Comparison of ENCODE assay signal across 19 cellular contexts in the genomic region with DNA sequence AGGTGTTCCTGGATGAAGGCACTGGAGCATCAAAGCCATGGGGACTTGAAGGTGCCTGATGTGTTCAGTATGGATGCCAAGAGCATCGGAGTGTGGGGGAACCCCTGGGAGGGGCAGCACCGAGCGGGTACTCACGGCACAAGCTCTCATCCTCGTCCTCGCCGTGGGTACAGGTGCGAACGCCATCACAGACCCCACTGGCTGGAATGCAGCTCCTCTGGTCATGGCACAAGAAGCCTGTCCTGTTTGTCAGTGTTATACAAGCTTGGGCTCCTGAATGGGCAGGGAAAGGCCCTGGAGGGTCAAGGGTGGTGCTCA. TPM values are rescaled to one million over a fixed set of nuclear protein-coding genes. Genes with fewer than 3 reads are reported as not detected.
DNase-seq lines count a peak whose midpoint lies in the region; ATAC-seq lines count a peak whose summit lies in the region.
"Had no signal": no experiment of that assay in that cellular context is flagged by ENCODE, and none has a peak within 500 bp of the region (broad histone marks: within the 10 kb centered on the region; RNA-seq: fewer than 3 reads in every experiment).

No MANE protein-coding gene starts in this region.

- no peak overlapping the region for H4K91ac ChIP-seq in neuronal stem cell (ENCODE audit: low read depth, low read length, poor library complexity)

- H3K4ac ChIP-seq in neuronal stem cell (ENCODE audit: low read length): no peak overlapping the region

- peak overlapping the region; percentile 50 for H3K14ac ChIP-seq in neuronal stem cell (ENCODE audit: low read length)

- H3K27me3 ChIP-seq in neuronal stem cell (ENCODE audit: control insufficient read depth in 3 of 3, insufficient read depth in 3 of 3, low read depth in 1 of 3, low read length in 3 of 3) (peaks cover 0 to 34% (median 0%) of the 10 kb centered on the region in 3 experiments), aorta (ENCODE audit: control insufficient read depth in 1 of 2, insufficient read depth in 2 of 2, low read length in 1 of 2) (no peaks in the 10 kb centered on the region)

- H2BK5ac ChIP-seq in neuronal stem cell (ENCODE audit: low read length): no peak overlapping the region

- H3K9ac ChIP-seq in neuronal stem cell (ENCODE audit: low read depth, low read length, poor library complexity): no peak overlapping the region

- H4K8ac ChIP-seq in neuronal stem cell (ENCODE audit: low read depth, low read length): no peak overlapping the region

- H3K27ac ChIP-seq in neuronal stem cell (replicated peaks; ENCODE audit: low read length) (no peak overlapping the region), aorta (ENCODE audit: low read depth in 1 of 2, low read length in 2 of 2) (no peak overlapping the region)
- H3K27ac ChIP-seq: 22Rv1, A549, C4-2B had no signal

- ATAC-seq in HG03378 (IDR thresholded peaks at IDR 0.05; ENCODE audit: unreplicated experiment) (no peak), aorta (ENCODE audit: low FRiP score) (no peak)
- ATAC-seq: A549, GM23338 had no signal

- H3K4me1 ChIP-seq in neuronal stem cell (ENCODE audit: control insufficient read depth in 2 of 2, insufficient read depth in 1 of 2, low read depth in 1 of 2, low read length in 2 of 2) (peaks cover 0 to 1% of the 10 kb centered on the region in 2 donors), aorta (ENCODE audit: control insufficient read depth in 1 of 2, insufficient read depth in 2 of 2, low read length in 2 of 2) (no peaks in the 10 kb centered on the region)

- H3K4me3 Mint-ChIP-seq in activated naive CD4-positive, alpha-beta T cell treated with anti-CD3 and anti-CD28 coated beads for 36 hours: no peak overlapping the region
- H3K4me3 Mint-ChIP-seq in activated naive CD4-positive, alpha-beta T cell treated with anti-CD3 and anti-CD28 coated beads, Interleukin-2, amount 10 ng/mL, durations not matched to agents 7 days and 5 days: no peak overlapping the region
- H3K4me3 Mint-ChIP-seq: CD4-positive, alpha-beta T cell; GM23338; IgD-negative memory B cell had no signal

- H2BK120ac ChIP-seq in neuronal stem cell (ENCODE audit: low read depth, low read length): no peak overlapping the region

- H3K18ac ChIP-seq in neuronal stem cell (ENCODE audit: low read length): no peak overlapping the region

- peak overlapping the region; percentile 57 for H2AK5ac ChIP-seq in neuronal stem cell (ENCODE audit: low read depth, low read length)

- no peaks in the 10 kb centered on the region for H3K4me1 Mint-ChIP-seq in activated naive CD4-positive, alpha-beta T cell treated with anti-CD3 and anti-CD28 coated beads for 36 hours (ENCODE audit: low read depth)
- no peaks in the 10 kb centered on the region for H3K4me1 Mint-ChIP-seq in activated naive CD4-positive, alpha-beta T cell treated with anti-CD3 and anti-CD28 coated beads, Interleukin-2, amount 10 ng/mL, durations not matched to agents 7 days and 5 days
- H3K4me1 Mint-ChIP-seq: IgD-negative memory B cell had no signal

- no peak for DNase-seq in activated naive CD4-positive, alpha-beta T cell treated with anti-CD3 and anti-CD28 coated beads for 36 hours
- DNase-seq in activated naive CD4-positive, alpha-beta T cell treated with anti-CD3 and anti-CD28 coated beads, Interleukin-2, amount 10 ng/mL, durations not matched to agents 7 days and 5 days: no peak
- DNase-seq in islet precursor cell: peak; percentile 50
- no peak for DNase-seq in neuronal stem cell (ENCODE audit: low spot score)
- no peak for DNase-seq in aorta
- no peak for DNase-seq in stimulated activated CD4-positive, alpha-beta T cell treated with anti-CD3 and anti-CD28 coated beads, Interleukin-2, amount 100 ng/mL, for 48 hours
- DNase-seq: AML-193; Caco-2; CD4-positive, alpha-beta T cell; GDM1; HCEC 1CT had no signal

- intact Hi-C loops in activated naive CD4-positive, alpha-beta T cell treated with anti-CD3 and anti-CD28 coated beads for 36 hours (cut with micrococcal nuclease): no loop called here
- intact Hi-C loops in aorta (cut with DNase I): no loop called here

- H3K4me3 ChIP-seq in neuronal stem cell (ENCODE audit: low read length in 2 of 2) (no peak overlapping the region), aorta (ENCODE audit: low read length in 2 of 2) (no peak overlapping the region)
- H3K4me3 ChIP-seq: A549, GM23338 had no signal

- no peaks in the 10 kb centered on the region for H3K9me3 Mint-ChIP-seq in activated naive CD4-positive, alpha-beta T cell treated with anti-CD3 and anti-CD28 coated beads for 36 hours
- H3K9me3 Mint-ChIP-seq in activated naive CD4-positive, alpha-beta T cell treated with anti-CD3 and anti-CD28 coated beads, Interleukin-2, amount 10 ng/mL, durations not matched to agents 7 days and 5 days: no peaks in the 10 kb centered on the region
- H3K9me3 Mint-ChIP-seq: CD4-positive, alpha-beta T cell; GM23338; IgD-negative memory B cell had no signal

- H2BK12ac ChIP-seq in neuronal stem cell (ENCODE audit: low read length): no peak overlapping the region

- no peak overlapping the region for H2AFZ ChIP-seq in neuronal stem cell (ENCODE audit: low read length)
- H2AFZ ChIP-seq: GM23338 had no signal

- no peak overlapping the region for H2BK15ac ChIP-seq in neuronal stem cell (ENCODE audit: low read length)

- H3K36me3 ChIP-seq in neuronal stem cell (replicated peaks in 1 of 2; ENCODE audit: control insufficient read depth in 2 of 2, insufficient read depth in 2 of 2, low read length in 2 of 2): no peaks in the 10 kb centered on the region
- H3K36me3 ChIP-seq in aorta (ENCODE audit: control insufficient read depth in 1 of 2, insufficient read depth in 2 of 2, low read length in 1 of 2): no peaks in the 10 kb centered on the region

- H3K23ac ChIP-seq in neuronal stem cell (ENCODE audit: low read depth, low read length, poor library complexity): no peak overlapping the region

- H3K9me3 ChIP-seq in neuronal stem cell (replicated peaks in 1 of 2; ENCODE audit: control insufficient read depth in 2 of 2, insufficient read depth in 1 of 2, low read depth in 1 of 2, low read length in 2 of 2): no peaks in the 10 kb centered on the region
- H3K9me3 ChIP-seq in aorta (ENCODE audit: control insufficient read depth, low read length): no peaks in the 10 kb centered on the region
- H3K9me3 ChIP-seq: A549, Caco-2 had no signal

- CTCF ChIA-PET in activated naive CD4-positive, alpha-beta T cell treated with anti-CD3 and anti-CD28 coated beads for 36 hours (lab: Charles Lee): no interaction called here
- CTCF ChIA-PET in activated naive CD4-positive, alpha-beta T cell treated with anti-CD3 and anti-CD28 coated beads, Interleukin-2, amount 10 ng/mL, durations not matched to agents 7 days and 5 days (lab: Charles Lee): no interaction called here

- no peak overlapping the region for H3K4me2 ChIP-seq in neuronal stem cell (ENCODE audit: insufficient read depth, low read length, poor library complexity, severe bottlenecking)
- H3K4me2 ChIP-seq: A549, GM23338 had no signal

- H3K36me3 Mint-ChIP-seq in activated naive CD4-positive, alpha-beta T cell treated with anti-CD3 and anti-CD28 coated beads for 36 hours (ENCODE audit: low read depth): no peaks in the 10 kb centered on the region
- no peaks in the 10 kb centered on the region for H3K36me3 Mint-ChIP-seq in activated naive CD4-positive, alpha-beta T cell treated with anti-CD3 and anti-CD28 coated beads, Interleukin-2, amount 10 ng/mL, durations not matched to agents 7 days and 5 days
- H3K36me3 Mint-ChIP-seq: IgD-negative memory B cell had no signal

- no peaks in the 10 kb centered on the region for H3K79me1 ChIP-seq in neuronal stem cell (ENCODE audit: low read depth, low read length)

- peak overlapping the region; percentile 21 for H3K27ac Mint-ChIP-seq in activated naive CD4-positive, alpha-beta T cell treated with anti-CD3 and anti-CD28 coated beads for 36 hours
- H3K27ac Mint-ChIP-seq in activated naive CD4-positive, alpha-beta T cell treated with anti-CD3 and anti-CD28 coated beads, Interleukin-2, amount 10 ng/mL, durations not matched to agents 7 days and 5 days: no peak overlapping the region
- H3K27ac Mint-ChIP-seq: CD4-positive, alpha-beta T cell; GM23338 had no signal

- H3K27me3 Mint-ChIP-seq in activated naive CD4-positive, alpha-beta T cell treated with anti-CD3 and anti-CD28 coated beads for 36 hours (ENCODE audit: low read depth): peaks cover 4% of the 10 kb centered on the region
- H3K27me3 Mint-ChIP-seq in activated naive CD4-positive, alpha-beta T cell treated with anti-CD3 and anti-CD28 coated beads, Interleukin-2, amount 10 ng/mL, durations not matched to agents 7 days and 5 days: peaks cover 21% of the 10 kb centered on the region
- H3K27me3 Mint-ChIP-seq: CD4-positive, alpha-beta T cell had no signal

- no CpG with 5 or more reads among the region's 9 CpGs for WGBS in neuronal stem cell (ENCODE audit: extremely low coverage in 2 of 2, insufficient read length in 2 of 2, insufficient replicate concordance in 1 of 2), 2 donors
- WGBS in aorta, 2 donors: 83 to 88% methylated on average over 9 of the region's 9 CpGs

RNA-seq across cellular contexts. Expression of a gene that starts 6.0 kb away (rescaled TPM):
- not detected for total RNA-seq in activated naive CD4-positive, alpha-beta T cell treated with anti-CD3 and anti-CD28 coated beads for 36 hours
- not detected for polyA plus RNA-seq in neuronal stem cell (2013, experiment 1 of 2)
- not detected for polyA plus RNA-seq in neuronal stem cell (2013, experiment 2 of 2)
- not detected for total RNA-seq in aorta
- not detected for polyA plus RNA-seq in aorta
- total RNA-seq: Caco-2; CD4-positive, alpha-beta T cell; Daoy; GM23338 had no signal
- polyA plus RNA-seq: BJ, GM23338, IgD-negative memory B cell had no signal

RNA-seq across cellular contexts. Expression of a gene that starts 41.0 kb away (rescaled TPM):
- total RNA-seq in activated naive CD4-positive, alpha-beta T cell treated with anti-CD3 and anti-CD28 coated beads for 36 hours: 100 to 1,000 TPM; 140 to 142 TPM
- polyA plus RNA-seq in neuronal stem cell (2013, experiment 1 of 2): 98.8 TPM
- polyA plus RNA-seq in neuronal stem cell (2013, experiment 2 of 2): 96.0 TPM
- 100 to 1,000 TPM; 294 to 356 TPM for total RNA-seq in aorta
- 100 to 1,000 TPM; 266 to 317 TPM for polyA plus RNA-seq in aorta

RNA-seq across cellular contexts. Expression of a gene that starts 41.4 kb away (rescaled TPM):
- 10 to 100 TPM; 13.0 TPM for total RNA-seq in activated naive CD4-positive, alpha-beta T cell treated with anti-CD3 and anti-CD28 coated beads for 36 hours
- polyA plus RNA-seq in neuronal stem cell (2013, experiment 1 of 2): 3.7 TPM
- 3.8 TPM for polyA plus RNA-seq in neuronal stem cell (2013, experiment 2 of 2)
- total RNA-seq in aorta: 1 to 10 TPM; 3.5 to 7.0 TPM
- polyA plus RNA-seq in aorta: 1 to 10 TPM; 2.6 TPM
